8 cellular contexts compared by ENCODE assay signal in the genomic region with DNA sequence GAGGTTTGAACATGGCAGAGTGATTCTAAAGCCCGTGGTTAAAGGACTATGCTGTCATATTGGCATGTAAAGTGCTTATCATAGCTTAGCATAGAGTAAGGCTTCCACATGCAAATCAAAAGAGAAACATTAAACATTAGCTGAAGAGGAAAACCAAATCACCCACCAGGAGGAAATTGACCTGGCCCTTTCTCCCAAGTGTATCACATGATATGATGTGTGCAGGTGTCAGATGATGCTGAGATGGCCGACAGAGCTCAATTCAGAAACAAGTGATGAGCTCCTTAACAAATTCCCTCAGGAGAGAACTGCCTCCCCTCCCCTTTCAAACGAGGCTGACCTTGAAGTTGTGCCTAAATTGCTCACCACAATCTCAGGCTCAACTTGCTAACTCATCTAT.
DNase-seq lines count a peak whose midpoint lies in the region; ATAC-seq and TF ChIP-seq lines count a peak whose summit lies in the region.

No MANE protein-coding gene starts in this region.

- intact Hi-C loops in natural killer cell (cut with micrococcal nuclease) = no loop called here

- no peaks in the 10 kb centered on the region for H3K27me3 Mint-ChIP-seq in natural killer cell (ENCODE audit: low read depth in 2 of 2)

- ATAC-seq in GM18511 (IDR thresholded peaks at IDR 0.05; ENCODE audit: unreplicated experiment) (peak; percentile 56), GM21717 (IDR thresholded peaks at IDR 0.05; ENCODE audit: unreplicated experiment) (peak; percentile 37), natural killer cell (peak in 2 of 3 donors; percentile 18 to 27), omental fat pad (ENCODE audit: low FRiP score) (no peak)

- TF ChIP-seq CTCF in natural killer cell (IDR thresholded peaks at IDR 0.05) = no peak
- TF ChIP-seq CTCF in omental fat pad (IDR thresholded peaks at IDR 0.05) = no peak

- DNase-seq in NCI-H69 (lab: John Stamatoyannopoulos, UW) (peak; percentile 19), natural killer cell (no peak), HuH-7.5 (ENCODE audit: low spot score) (no peak), omental fat pad (ENCODE audit: low spot score) (no peak), hippocampal formation (lab: John Stamatoyannopoulos, UW) (no peak), Kasumi-1 (lab: John Stamatoyannopoulos, UW) (no peak)

- H3K4me3 Mint-ChIP-seq in natural killer cell = peak overlapping the region; percentile 71

- H3K36me3 Mint-ChIP-seq in natural killer cell = no peaks in the 10 kb centered on the region

- H3K4me1 Mint-ChIP-seq in natural killer cell = peaks cover 54 to 59% of the 10 kb centered on the region in 2 donors

- peak overlapping the region; percentile 75 to 88 for H3K27ac Mint-ChIP-seq in natural killer cell

- H3K9me3 Mint-ChIP-seq in natural killer cell = peaks cover 2 to 4% of the 10 kb centered on the region in 2 donors
